11 cellular contexts compared by ENCODE assay signal in genomic region chr14:76252471-76252870, GRCh38.
"Had no signal": no experiment of that assay in that cellular context is flagged by ENCODE, and none has a peak within 500 bp of the region (broad histone marks: within the 10 kb centered on the region; RNA-seq: fewer than 3 reads in every experiment).

No MANE protein-coding gene starts in this region.

- ATAC-seq: GM23338, HCT116 had no signal

- H3K27ac ChIP-seq: GM23248 had no signal

- H3K36me3 ChIP-seq: HAP-1 had no signal

- H3K4me3 ChIP-seq: GM23248, GM23338, HAP-1 had no signal

- H3K4me1 ChIP-seq: HAP-1 had no signal

- H3K4me2 ChIP-seq: GM23338 had no signal

- FAIRE-seq: H1, H54 had no signal

- H2AFZ ChIP-seq: GM23248, GM23338 had no signal

- H3K9me3 ChIP-seq: HAP-1 had no signal

- DNase-seq: GM23248, GOT3, H7, H9, HCEC 1CT, HFFc6 had no signal

- H3K9ac ChIP-seq: GM23248 had no signal
